Comparison of ENCODE assay signal across 19 cellular contexts in the genomic region with DNA sequence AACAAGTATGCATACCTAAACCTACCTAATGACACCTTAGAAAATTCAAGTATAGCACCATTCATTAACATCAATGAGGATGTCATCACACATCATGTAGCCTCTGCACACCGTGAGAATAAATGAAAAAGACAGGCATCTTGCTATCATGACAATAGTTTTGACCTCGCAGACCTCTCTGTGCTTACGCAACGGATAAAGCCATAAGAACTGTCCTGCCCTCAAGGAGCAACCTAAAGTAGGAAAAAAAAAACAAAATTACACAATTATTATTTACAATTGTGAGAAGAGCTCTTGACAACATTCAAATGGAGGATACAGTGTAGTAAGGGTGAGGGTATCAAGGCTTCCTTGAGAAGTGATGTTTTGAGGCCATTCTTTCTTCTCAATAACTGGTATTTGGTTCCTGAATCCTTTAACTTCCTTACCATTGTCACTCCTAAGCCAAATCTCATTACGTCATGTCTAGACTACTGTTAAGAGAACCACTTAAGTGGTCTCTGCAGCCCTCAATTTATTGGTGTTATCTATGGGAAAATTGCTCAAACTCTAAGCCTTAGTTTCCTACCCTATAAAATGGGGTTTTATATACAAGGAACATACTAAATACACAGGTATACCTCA. TPM values are rescaled to one million over a fixed set of nuclear protein-coding genes. Genes with fewer than 3 reads are reported as not detected.
DNase-seq lines count a peak whose midpoint lies in the region; ATAC-seq and TF ChIP-seq lines count a peak whose summit lies in the region.
"Had no signal": no experiment of that assay in that cellular context is flagged by ENCODE, and none has a peak within 500 bp of the region (broad histone marks: within the 10 kb centered on the region; RNA-seq: fewer than 3 reads in every experiment).

No MANE protein-coding gene starts in this region.

- 92% methylated on average over 5 of the region's 5 CpGs for WGBS in SK-N-SH (ENCODE audit: low lambda C conversion rate)
- WGBS in mesendoderm (ENCODE audit: extremely low coverage, insufficient coverage, low lambda C conversion rate), result no CpG with 5 or more reads among the region's 5 CpGs

- TF ChIP-seq CTCF in SK-N-SH (IDR thresholded peaks at IDR 0.05) (no peak), dorsolateral prefrontal cortex (IDR thresholded peaks at IDR 0.05 in 54 of 56, conservative IDR thresholded peaks at IDR 0.05 in 2 of 56; ENCODE audit: low read depth in 1 of 56, partially characterized antibody in 56 of 56) (no peak)

- H3K36me3 ChIP-seq in SK-N-SH (replicated peaks in 1 of 2; ENCODE audit: control insufficient read depth in 1 of 2, insufficient read depth in 2 of 2, low read length in 1 of 2), result peaks cover 94 to 97% of the 10 kb centered on the region in 2 experiments
- peaks cover 70% of the 10 kb centered on the region for H3K36me3 ChIP-seq in CD4-positive, alpha-beta memory T cell (ENCODE audit: insufficient read depth, low read length)
- peaks cover 7% of the 10 kb centered on the region for H3K36me3 ChIP-seq in mesendoderm (ENCODE audit: control insufficient read depth, insufficient read depth, low read length)

- H3K4ac ChIP-seq in mesendoderm (ENCODE audit: low read depth, low read length), result no peak overlapping the region

- no peaks in the 10 kb centered on the region for H3K27me3 ChIP-seq in SK-N-SH (ENCODE audit: insufficient read depth)
- H3K27me3 ChIP-seq in CD4-positive, alpha-beta memory T cell (ENCODE audit: insufficient read depth, low read length), result no peaks in the 10 kb centered on the region
- no peaks in the 10 kb centered on the region for H3K27me3 ChIP-seq in mesendoderm (ENCODE audit: insufficient read depth, low read length, poor library complexity)
- no peaks in the 10 kb centered on the region for H3K27me3 ChIP-seq in dorsolateral prefrontal cortex
- H3K27me3 ChIP-seq: brain microvascular endothelial cell had no signal

- H3K9me3 ChIP-seq in SK-N-SH, result no peaks in the 10 kb centered on the region
- no peaks in the 10 kb centered on the region for H3K9me3 ChIP-seq in CD4-positive, alpha-beta memory T cell (ENCODE audit: control insufficient read depth in 1 of 2, low read length in 2 of 2)
- no peaks in the 10 kb centered on the region for H3K9me3 ChIP-seq in T-helper 17 cell (ENCODE audit: control insufficient read depth, low read length, poor library complexity, severe bottlenecking)
- H3K9me3 ChIP-seq: lower lobe of right lung had no signal

- no peaks in the 10 kb centered on the region for H3K9me3 Mint-ChIP-seq in CD4-positive, alpha-beta memory T cell
- no peaks in the 10 kb centered on the region for H3K9me3 Mint-ChIP-seq in naive thymus-derived CD8-positive, alpha-beta T cell
- H3K9me3 Mint-ChIP-seq: activated B cell treated with CpG ODN at 0.5 μM for 24 hours; activated naive CD8-positive, alpha-beta T cell treated with anti-CD3 and anti-CD28 coated beads, Interleukin-2, amount 10 ng/mL, durations not matched to agents 7 days and 5 days; stimulated activated memory B cell treated with anti-CD40 and anti-IgM and Interleukin-4, amounts not matched to agents 10 μg/mL and 1 μg/mL and 100 μg/mL, for 72 hours had no signal

- H4K5ac ChIP-seq in mesendoderm (ENCODE audit: low read length), result no peak overlapping the region

- intact Hi-C loops in CD4-positive, alpha-beta memory T cell (cut with micrococcal nuclease), result no loop called here
- intact Hi-C loops in dorsolateral prefrontal cortex (cut with DNase I), result no loop called here

- no peak for TF ChIP-seq EP300 in SK-N-SH (IDR thresholded peaks at IDR 0.05; ENCODE audit: borderline replicate concordance in 1 of 2, low read depth in 1 of 2, low read length in 1 of 2)

- no peak for TF ChIP-seq RAD21 in SK-N-SH (IDR thresholded peaks at IDR 0.05; ENCODE audit: low read length)

- H3K79me2 ChIP-seq in SK-N-SH (ENCODE audit: insufficient read depth) (peaks cover 77% of the 10 kb centered on the region), mesendoderm (ENCODE audit: control insufficient read depth, insufficient read depth, low read length) (peaks cover 52% of the 10 kb centered on the region)

- POLR2A ChIA-PET in SK-N-SH (lab: Yijun Ruan, JAX), result no interaction called here
- POLR2A ChIA-PET in CD4-positive, alpha-beta memory T cell (lab: Charles Lee; ENCODE audit: partially characterized antibody), result interaction anchor here (2.8 kb wide), 1 partner anchor 28 kb away, joined by 13 read pairs; a partner anchor contains a TSS
- POLR2A ChIA-PET in naive thymus-derived CD8-positive, alpha-beta T cell (lab: Charles Lee), result interaction anchor here (0.7 kb wide), 1 partner anchor 17 kb away, joined by 3 read pairs; no protein-coding TSS in a partner anchor

- ATAC-seq in SK-N-SH treated with all-trans-retinoic acid at 6 μM for 48 hours, result no peak
- ATAC-seq in T-helper 17 cell, result no peak
- ATAC-seq in naive thymus-derived CD8-positive, alpha-beta T cell, result no peak
- ATAC-seq in HG02610 (IDR thresholded peaks at IDR 0.05; ENCODE audit: unreplicated experiment), result no peak
- ATAC-seq: stimulated activated memory B cell treated with anti-CD40 and anti-IgM and Interleukin-4, amounts not matched to agents 10 μg/mL and 1 μg/mL and 100 μg/mL, for 72 hours had no signal

- H3K56ac ChIP-seq in mesendoderm (ENCODE audit: low read length), result no peak overlapping the region

- no peak overlapping the region for H3K23ac ChIP-seq in mesendoderm (ENCODE audit: low read length)

- peaks cover 43 to 80% of the 10 kb centered on the region in 2 donors for H3K36me3 Mint-ChIP-seq in CD4-positive, alpha-beta memory T cell
- H3K36me3 Mint-ChIP-seq in T-helper 17 cell (ENCODE audit: low read depth), result peaks cover 5% of the 10 kb centered on the region
- peaks cover 0 to 94% (median 26%) of the 10 kb centered on the region in 3 donors for H3K36me3 Mint-ChIP-seq in naive thymus-derived CD8-positive, alpha-beta T cell

- H3K9ac ChIP-seq in SK-N-SH (no peak overlapping the region), mesendoderm (ENCODE audit: low read length) (no peak overlapping the region)

- no peak overlapping the region for H4K8ac ChIP-seq in mesendoderm (ENCODE audit: low read depth, low read length)

- H3K4me3 ChIP-seq in SK-N-SH (ENCODE audit: low read depth in 2 of 2, low read length in 1 of 2) (no peak overlapping the region), mesendoderm (ENCODE audit: low read length) (no peak overlapping the region), dorsolateral prefrontal cortex (no peak overlapping the region)
- no peak overlapping the region for H3K4me3 ChIP-seq in CD4-positive, alpha-beta memory T cell (ENCODE audit: low read length in 2 of 2)
- H3K4me3 ChIP-seq: coronary artery, lower lobe of right lung had no signal

- no peak overlapping the region for H3K4me3 Mint-ChIP-seq in CD4-positive, alpha-beta memory T cell
- no peak overlapping the region for H3K4me3 Mint-ChIP-seq in T-helper 17 cell
- peak overlapping the region in 2 of 10 donors; percentile 15 to 22 for H3K4me3 Mint-ChIP-seq in naive thymus-derived CD8-positive, alpha-beta T cell
- H3K4me3 Mint-ChIP-seq: activated B cell treated with CpG ODN at 0.5 μM for 24 hours; activated naive CD8-positive, alpha-beta T cell treated with anti-CD3 and anti-CD28 coated beads, Interleukin-2, amount 10 ng/mL, durations not matched to agents 7 days and 5 days; stimulated activated memory B cell treated with anti-CD40 and anti-IgM and Interleukin-4, amounts not matched to agents 10 μg/mL and 1 μg/mL and 100 μg/mL, for 72 hours had no signal

- no peak overlapping the region for H2BK5ac ChIP-seq in mesendoderm (ENCODE audit: low read length)

- no peak overlapping the region for H3K27ac ChIP-seq in SK-N-SH (ENCODE audit: low read depth in 2 of 2, low read length in 1 of 2)
- H3K27ac ChIP-seq in CD4-positive, alpha-beta memory T cell (ENCODE audit: low read depth, low read length), result no peak overlapping the region
- H3K27ac ChIP-seq in mesendoderm (ENCODE audit: low read depth, low read length), result no peak overlapping the region
- H3K27ac ChIP-seq in dorsolateral prefrontal cortex, result no peak overlapping the region
- H3K27ac ChIP-seq: brain microvascular endothelial cell, coronary artery, lower lobe of right lung had no signal

- H3K4me1 ChIP-seq in SK-N-SH (ENCODE audit: control insufficient read depth in 1 of 2, insufficient read depth in 2 of 2, low read depth in 1 of 2, low read length in 1 of 2) (peaks cover 8 to 16% of the 10 kb centered on the region in 2 experiments; a peak in 3 of 4 replicates), mesendoderm (ENCODE audit: control insufficient read depth, low read depth, low read length) (peaks cover 6% of the 10 kb centered on the region)
- peaks cover 56% of the 10 kb centered on the region for H3K4me1 ChIP-seq in CD4-positive, alpha-beta memory T cell (ENCODE audit: insufficient read depth, low read length)

- peak overlapping the region in 5 of 7 donors; percentile 14 to 97 (median 64) for H3K27ac Mint-ChIP-seq in CD4-positive, alpha-beta memory T cell
- H3K27ac Mint-ChIP-seq in T-helper 17 cell, result peak overlapping the region; percentile 83
- peak overlapping the region in 6 of 10 donors; percentile 18 to 96 (median 58) for H3K27ac Mint-ChIP-seq in naive thymus-derived CD8-positive, alpha-beta T cell
- H3K27ac Mint-ChIP-seq: activated B cell treated with CpG ODN at 0.5 μM for 24 hours; activated naive CD8-positive, alpha-beta T cell treated with anti-CD3 and anti-CD28 coated beads, Interleukin-2, amount 10 ng/mL, durations not matched to agents 7 days and 5 days; stimulated activated memory B cell treated with anti-CD40 and anti-IgM and Interleukin-4, amounts not matched to agents 10 μg/mL and 1 μg/mL and 100 μg/mL, for 72 hours had no signal

- peaks cover 39 to 73% (median 55%) of the 10 kb centered on the region in 4 donors for H3K4me1 Mint-ChIP-seq in CD4-positive, alpha-beta memory T cell
- peaks cover 30% of the 10 kb centered on the region for H3K4me1 Mint-ChIP-seq in T-helper 17 cell
- H3K4me1 Mint-ChIP-seq in naive thymus-derived CD8-positive, alpha-beta T cell, result peaks cover 26 to 73% (median 64%) of the 10 kb centered on the region in 4 donors

- no peak overlapping the region for H2BK120ac ChIP-seq in mesendoderm (ENCODE audit: low read depth, low read length)

- H3F3A ChIP-seq in SK-N-SH (replicated peaks; ENCODE audit: insufficient read depth), result peaks cover 46% of the 10 kb centered on the region

- no peak for DNase-seq in SK-N-SH
- no peak for DNase-seq in CD4-positive, alpha-beta memory T cell
- no peak for DNase-seq in T-helper 17 cell
- no peak for DNase-seq in naive thymus-derived CD8-positive, alpha-beta T cell
- DNase-seq in mesendoderm, result no peak
- DNase-seq in dorsolateral prefrontal cortex, result no peak
- DNase-seq: activated B cell treated with CpG ODN at 0.5 μM for 24 hours; activated CD8-positive, alpha-beta memory T cell treated with anti-CD3 and anti-CD28 coated beads for 24 hours; activated naive CD8-positive, alpha-beta T cell treated with anti-CD3 and anti-CD28 coated beads, Interleukin-2, amount 10 ng/mL, durations not matched to agents 7 days and 5 days; brain microvascular endothelial cell; lower lobe of right lung; NCI-H1436; NCI-H510A treated with DMSO at 0.1 percent for 48 hours; occipital lobe; small intestine had no signal

- peaks cover 2% of the 10 kb centered on the region for H3K79me1 ChIP-seq in mesendoderm (ENCODE audit: low read length)

- H3K4me2 ChIP-seq in SK-N-SH (no peak overlapping the region), mesendoderm (ENCODE audit: low read length) (no peak overlapping the region)

- H2AK5ac ChIP-seq in mesendoderm (ENCODE audit: low read length), result no peak overlapping the region

- H3K9me2 ChIP-seq in SK-N-SH, result no peaks in the 10 kb centered on the region

- H3K27me3 Mint-ChIP-seq in CD4-positive, alpha-beta memory T cell, result no peaks in the 10 kb centered on the region
- no peaks in the 10 kb centered on the region for H3K27me3 Mint-ChIP-seq in T-helper 17 cell
- no peaks in the 10 kb centered on the region for H3K27me3 Mint-ChIP-seq in naive thymus-derived CD8-positive, alpha-beta T cell
- H3K27me3 Mint-ChIP-seq: activated B cell treated with CpG ODN at 0.5 μM for 24 hours; activated naive CD8-positive, alpha-beta T cell treated with anti-CD3 and anti-CD28 coated beads, Interleukin-2, amount 10 ng/mL, durations not matched to agents 7 days and 5 days; stimulated activated memory B cell treated with anti-CD40 and anti-IgM and Interleukin-4, amounts not matched to agents 10 μg/mL and 1 μg/mL and 100 μg/mL, for 72 hours had no signal

- H2AFZ ChIP-seq in SK-N-SH (ENCODE audit: low read depth), result no peak overlapping the region

- no peak overlapping the region for H3K18ac ChIP-seq in mesendoderm (ENCODE audit: low read length)

- CTCF ChIA-PET in SK-N-SH (lab: Yijun Ruan, JAX), result interaction anchor here (1.4 kb wide), 1 partner anchor 28 kb away, joined by 3 read pairs; a partner anchor contains a TSS
- CTCF ChIA-PET in CD4-positive, alpha-beta memory T cell (lab: Charles Lee; ENCODE audit: partially characterized antibody), result no interaction called here

- peaks cover 54% of the 10 kb centered on the region for H4K20me1 ChIP-seq in SK-N-SH (ENCODE audit: insufficient read depth)

- H2BK15ac ChIP-seq in mesendoderm (replicated peaks; ENCODE audit: low read depth), result no peak overlapping the region

RNA-seq across cellular contexts. Expression of a gene that starts 7.0 kb away (rescaled TPM):
- polyA plus RNA-seq in SK-N-SH (2012; rRNA removed), result 32.3 and 39.5 TPM in 2 replicates
- polyA plus RNA-seq in SK-N-SH (2012; cell fraction: cytosol; rRNA removed), result 29.8 and 30.6 TPM in 2 replicates
- polyA plus RNA-seq in SK-N-SH (2012; cell fraction: nucleus; rRNA removed), result 105 and 136 TPM in 2 replicates
- 100 to 1,000 TPM; 142 TPM for total RNA-seq in CD4-positive, alpha-beta memory T cell
- polyA plus RNA-seq in CD4-positive, alpha-beta memory T cell, result 10 to 100 TPM in 1 of 2 donors, 1 to 10 TPM in 1; 8.4 to 51.4 TPM
- total RNA-seq in T-helper 17 cell (100 to 1,000 TPM; 103 to 105 TPM), dorsolateral prefrontal cortex (100 to 1,000 TPM; 112 to 213 (median 164) TPM)
- total RNA-seq in naive thymus-derived CD8-positive, alpha-beta T cell, result 100 to 1,000 TPM; 143 to 146 TPM
- 10 to 100 TPM; 16.0 to 43.0 (median 24.7) TPM for polyA plus RNA-seq in naive thymus-derived CD8-positive, alpha-beta T cell
- polyA plus RNA-seq in mesendoderm (2013, experiment 1 of 2), result 152 TPM
- polyA plus RNA-seq in mesendoderm (2013, experiment 2 of 2), result 139 TPM

RNA-seq across cellular contexts. Expression of a gene that starts 27.5 kb away (rescaled TPM):
- polyA plus RNA-seq in SK-N-SH (2012; rRNA removed), result 27.1 and 34.2 TPM in 2 replicates
- polyA plus RNA-seq in SK-N-SH (2012; cell fraction: cytosol; rRNA removed), result 39.1 and 41.2 TPM in 2 replicates
- polyA plus RNA-seq in SK-N-SH (2012; cell fraction: nucleus; rRNA removed), result 19.1 and 30.7 TPM in 2 replicates
- total RNA-seq in CD4-positive, alpha-beta memory T cell, result 10 to 100 TPM; 36.9 to 39.2 TPM
- 10 to 100 TPM; 10.8 to 29.3 TPM for polyA plus RNA-seq in CD4-positive, alpha-beta memory T cell
- total RNA-seq in T-helper 17 cell, result 10 to 100 TPM; 36.9 to 50.3 TPM
- total RNA-seq in naive thymus-derived CD8-positive, alpha-beta T cell, result 10 to 100 TPM; 42.6 to 43.3 TPM
- polyA plus RNA-seq in naive thymus-derived CD8-positive, alpha-beta T cell, result 10 to 100 TPM; 22.7 to 30.8 (median 23.5) TPM
- polyA plus RNA-seq in mesendoderm (2013, experiment 1 of 2), result 36.5 TPM
- 37.8 TPM for polyA plus RNA-seq in mesendoderm (2013, experiment 2 of 2)
- total RNA-seq in dorsolateral prefrontal cortex, result 10 to 100 TPM; 25.3 to 57.4 (median 39.8) TPM
